16 cellular contexts compared by ENCODE assay signal in the genomic region with DNA sequence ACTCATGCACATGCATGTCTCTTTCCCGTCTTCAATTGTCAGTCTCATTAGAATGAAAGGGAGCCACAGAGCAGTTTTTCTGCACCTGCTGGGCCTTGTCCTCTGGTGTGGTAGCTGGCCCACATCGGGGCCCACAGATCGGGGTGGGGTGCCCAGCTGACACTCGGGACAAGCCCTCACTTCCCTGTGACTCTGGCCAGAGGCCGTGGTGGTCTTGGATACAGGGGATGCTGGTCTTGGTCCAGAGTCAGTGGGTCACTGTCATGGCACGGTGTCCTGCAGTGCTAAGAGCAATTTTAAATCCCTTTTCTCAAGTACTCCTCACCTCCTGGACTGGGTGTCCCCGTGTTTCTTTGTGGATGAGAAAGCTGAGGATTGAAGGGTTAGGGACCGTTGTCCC.
"Had no signal": no experiment of that assay in that cellular context is flagged by ENCODE, and none has a peak within 500 bp of the region (broad histone marks: within the 10 kb centered on the region; RNA-seq: fewer than 3 reads in every experiment).

No MANE protein-coding gene starts in this region.

- H3K9me3 ChIP-seq: gastroesophageal sphincter, heart right ventricle had no signal

- H3K4me1 Mint-ChIP-seq: activated CD8-positive, alpha-beta memory T cell treated with anti-CD3 and anti-CD28 coated beads, Interleukin-2, amount 10 ng/mL, durations not matched to agents 7 days and 5 days; activated naive CD8-positive, alpha-beta T cell treated with anti-CD3 and anti-CD28 coated beads, Interleukin-2, amount 10 ng/mL, durations not matched to agents 7 days and 5 days; naive thymus-derived CD8-positive, alpha-beta T cell had no signal

- H3K36me3 ChIP-seq: gastroesophageal sphincter, heart right ventricle had no signal

- H3K36me3 Mint-ChIP-seq: activated CD8-positive, alpha-beta memory T cell treated with anti-CD3 and anti-CD28 coated beads, Interleukin-2, amount 10 ng/mL, durations not matched to agents 7 days and 5 days; activated naive CD8-positive, alpha-beta T cell treated with anti-CD3 and anti-CD28 coated beads, Interleukin-2, amount 10 ng/mL, durations not matched to agents 7 days and 5 days; naive thymus-derived CD8-positive, alpha-beta T cell had no signal

- H3K4me1 ChIP-seq: gastroesophageal sphincter, heart right ventricle had no signal

- H3K27ac Mint-ChIP-seq: activated CD8-positive, alpha-beta memory T cell treated with anti-CD3 and anti-CD28 coated beads, Interleukin-2, amount 10 ng/mL, durations not matched to agents 7 days and 5 days; activated naive CD8-positive, alpha-beta T cell treated with anti-CD3 and anti-CD28 coated beads, Interleukin-2, amount 10 ng/mL, durations not matched to agents 7 days and 5 days; effector memory CD8-positive, alpha-beta T cell; progenitor cell of endocrine pancreas; stimulated activated naive CD8-positive, alpha-beta T cell treated with anti-CD3 and anti-CD28 coated beads, Interleukin-15, Interleukin-2, amounts not matched to agents 100 ng/mL and 50 ng/mL, for 24 hours had no signal

- DNase-seq: activated CD4-positive, CD25-positive, alpha-beta regulatory T cell treated with anti-CD3 and anti-CD28 coated beads, Interleukin-2, amount 50 U/mL, for 72 hours; activated naive CD8-positive, alpha-beta T cell treated with anti-CD3 and anti-CD28 coated beads, Interleukin-2, amount 10 ng/mL, durations not matched to agents 7 days and 5 days; activated T-cell treated with anti-CD3 and anti-CD28 coated beads, Interleukin-2, amount 50 U/mL, for 48 hours; cerebellar nuclear complex; effector memory CD8-positive, alpha-beta T cell; erythroblast; heart right ventricle; nucleus accumbens; small intestine had no signal

- ATAC-seq: activated CD8-positive, alpha-beta memory T cell treated with anti-CD3 and anti-CD28 coated beads, Interleukin-2, amount 10 ng/mL, durations not matched to agents 7 days and 5 days; effector memory CD8-positive, alpha-beta T cell; gastroesophageal sphincter; heart right ventricle; naive thymus-derived CD8-positive, alpha-beta T cell; right cardiac atrium had no signal

- H3K27me3 Mint-ChIP-seq: brain, progenitor cell of endocrine pancreas had no signal

- H3K9me3 Mint-ChIP-seq: activated naive CD8-positive, alpha-beta T cell treated with anti-CD3 and anti-CD28 coated beads, Interleukin-2, amount 10 ng/mL, durations not matched to agents 7 days and 5 days; brain; effector memory CD8-positive, alpha-beta T cell; stimulated activated naive CD8-positive, alpha-beta T cell treated with anti-CD3 and anti-CD28 coated beads, Interleukin-15, Interleukin-2, amounts not matched to agents 100 ng/mL and 50 ng/mL, for 24 hours had no signal

- H3K27ac ChIP-seq: gastroesophageal sphincter, heart right ventricle had no signal

- H3K4me3 ChIP-seq: gastroesophageal sphincter, heart right ventricle had no signal

- H3K4me3 Mint-ChIP-seq: activated CD8-positive, alpha-beta memory T cell treated with anti-CD3 and anti-CD28 coated beads, Interleukin-2, amount 10 ng/mL, durations not matched to agents 7 days and 5 days; activated naive CD8-positive, alpha-beta T cell treated with anti-CD3 and anti-CD28 coated beads, Interleukin-2, amount 10 ng/mL, durations not matched to agents 7 days and 5 days; brain; effector memory CD8-positive, alpha-beta T cell; naive thymus-derived CD8-positive, alpha-beta T cell; stimulated activated naive CD8-positive, alpha-beta T cell treated with anti-CD3 and anti-CD28 coated beads, Interleukin-15, Interleukin-2, amounts not matched to agents 100 ng/mL and 50 ng/mL, for 24 hours had no signal
